In genomic region chr17:78428842-78429617, GRCh38 we compare ENCODE assay signal across 15 cellular contexts. TPM values are rescaled to one million over a fixed set of nuclear protein-coding genes. Genes with fewer than 3 reads are reported as not detected.
DNase-seq lines count a peak whose midpoint lies in the region; ATAC-seq, FAIRE-seq and TF ChIP-seq lines count a peak whose summit lies in the region.
"Had no signal": no experiment of that assay in that cellular context is flagged by ENCODE, and none has a peak within 500 bp of the region (broad histone marks: within the 10 kb centered on the region; RNA-seq: fewer than 3 reads in every experiment).

No MANE protein-coding gene starts in this region.

- no peaks in the 10 kb centered on the region for H3K79me1 ChIP-seq in H1 (ENCODE audit: low read depth, low read length)

- H4K20me1 ChIP-seq in GM23338 (replicated peaks; ENCODE audit: insufficient read depth) (peaks cover 3% of the 10 kb centered on the region; the same call in 1 of the 2 replicates), H1 (replicated peaks in 1 of 2; ENCODE audit: control insufficient read depth in 1 of 2, insufficient read depth in 2 of 2, low read length in 2 of 2) (peaks cover 0 to 2% of the 10 kb centered on the region in 2 experiments), neural progenitor cell (ENCODE audit: low read depth) (no peaks in the 10 kb centered on the region)

- intact Hi-C loops in lower leg skin (cut with DNase I; ENCODE audit: low total_unique reads), result no loop called here

- no peak overlapping the region for H3K9ac ChIP-seq in H1 (replicated peaks in 1 of 4; ENCODE audit: extremely low read depth in 1 of 4, low read depth in 3 of 4, low read length in 3 of 4)
- H3K9ac ChIP-seq in neural progenitor cell, result no peak overlapping the region

- H3K27me3 Mint-ChIP-seq in GM23338 (ENCODE audit: insufficient read depth, low read depth, poor library complexity) (peaks cover 19% of the 10 kb centered on the region), neural progenitor cell (ENCODE audit: insufficient read depth, low read depth) (peaks cover 9% of the 10 kb centered on the region)
- H3K27me3 Mint-ChIP-seq: B cell; CD4-positive, alpha-beta memory T cell had no signal

- H3K4me3 Mint-ChIP-seq in GM23338 (no peak overlapping the region), neural progenitor cell (no peak overlapping the region)
- H3K4me3 Mint-ChIP-seq: B cell; CD4-positive, alpha-beta memory T cell had no signal

- TF ChIP-seq POLR2A in H1 (IDR thresholded peaks at IDR 0.05; ENCODE audit: control extremely low read depth in 1 of 2, low read depth in 2 of 2, low read length in 2 of 2) (no peak), lower leg skin (IDR thresholded peaks at IDR 0.05) (no peak)

- no peaks in the 10 kb centered on the region; the same call in 1 of the 2 replicates for H3K23me2 ChIP-seq in H1 (ENCODE audit: low read depth, low read length)

- no peak overlapping the region for H3K18ac ChIP-seq in H1 (ENCODE audit: extremely low read depth, low read length)

- no peak overlapping the region for H2BK20ac ChIP-seq in H1 (ENCODE audit: low read length)

- H3F3A ChIP-seq in GM23338 (replicated peaks; ENCODE audit: low read depth) (0 out of 2 replicates have a peak, but pooled peaks cover 8% of the 10 kb centered on the region), neural progenitor cell (ENCODE audit: low read depth) (peaks cover 12% of the 10 kb centered on the region)

- 94% methylated on average over 24 of the region's 24 CpGs; no CpG with 5 or more reads in 1 of the 2 experiments for WGBS in H1 (ENCODE audit: extremely low coverage in 1 of 2, insufficient coverage in 1 of 2, insufficient read length in 1 of 2, insufficient replicate concordance in 2 of 2, low coverage in 1 of 2, low lambda C conversion rate in 2 of 2, missing lambda C conversion rate in 1 of 2), 2 experiments
- WGBS in lower leg skin, 2 donors, result 79 to 82% methylated on average over 24 of the region's 24 CpGs

- no peak overlapping the region for H2AK5ac ChIP-seq in H1 (ENCODE audit: low read depth, low read length)

- 0 out of 2 replicates have a peak overlapping the region, but pooled peaks have one; percentile 18 for H3K27ac Mint-ChIP-seq in GM23338
- H3K27ac Mint-ChIP-seq in neural progenitor cell, result peak overlapping the region; percentile 54
- H3K27ac Mint-ChIP-seq: B cell had no signal

- no peak overlapping the region for H3K14ac ChIP-seq in H1 (ENCODE audit: insufficient read length)

- H3K4me1 Mint-ChIP-seq in GM23338 (peaks cover 25% of the 10 kb centered on the region), neural progenitor cell (peaks cover 10% of the 10 kb centered on the region)
- H3K4me1 Mint-ChIP-seq: B cell; CD4-positive, alpha-beta memory T cell had no signal

- H3K9me3 Mint-ChIP-seq in GM23338 (no peaks in the 10 kb centered on the region), neural progenitor cell (no peaks in the 10 kb centered on the region)
- H3K9me3 Mint-ChIP-seq: CD4-positive, alpha-beta memory T cell had no signal

- TF ChIP-seq RAD21 in H1 (IDR thresholded peaks at IDR 0.05 in 1 of 2, conservative IDR thresholded peaks at IDR 0.05 in 1 of 2; ENCODE audit: low read depth in 2 of 2, low read length in 2 of 2), result no peak

- H3K4me2 ChIP-seq in GM23338, result no peak overlapping the region
- H3K4me2 ChIP-seq in H1 (ENCODE audit: insufficient read depth in 1 of 2, low read depth in 2 of 2, low read length in 2 of 2), result no peak overlapping the region
- no peak overlapping the region for H3K4me2 ChIP-seq in neural progenitor cell

- H3K36me3 ChIP-seq in GM23338 (ENCODE audit: insufficient read depth), result no peaks in the 10 kb centered on the region; the same call in 1 of the 2 replicates
- H3K36me3 ChIP-seq in H1 (ENCODE audit: control insufficient read depth in 2 of 4, insufficient read depth in 4 of 4, low read length in 3 of 4), result peaks cover 9 to 18% (median 13%) of the 10 kb centered on the region in 4 experiments; a peak in 5 of 8 replicates
- H3K36me3 ChIP-seq in neural progenitor cell, result no peaks in the 10 kb centered on the region

- no peak overlapping the region for H2BK5ac ChIP-seq in H1 (ENCODE audit: low read depth, low read length)

- no peak overlapping the region for H2BK15ac ChIP-seq in H1 (ENCODE audit: low read length)

- H3K4me3 ChIP-seq in GM23338, result no peak overlapping the region
- no peak overlapping the region for H3K4me3 ChIP-seq in LNCaP clone FGC (ENCODE audit: low read depth, low read length)
- H3K4me3 ChIP-seq in H1 (ENCODE audit: extremely low read depth in 1 of 4, insufficient read depth in 2 of 4, low read depth in 3 of 4, low read length in 4 of 4), result no peak overlapping the region
- H3K4me3 ChIP-seq in neural progenitor cell, result no peak overlapping the region
- no peak overlapping the region for H3K4me3 ChIP-seq in lower leg skin (ENCODE audit: low read depth, poor library complexity, severe bottlenecking)

- H3K27ac ChIP-seq in GM23338 (ENCODE audit: low read depth) (no peak overlapping the region), H1 (ENCODE audit: low read depth, low read length) (no peak overlapping the region), neural progenitor cell (no peak overlapping the region)

- no peak overlapping the region for H3K56ac ChIP-seq in H1 (replicated peaks; ENCODE audit: insufficient read length, low read depth, low read length)

- H3K79me2 ChIP-seq in GM23338 (replicated peaks; ENCODE audit: insufficient read depth) (no peaks in the 10 kb centered on the region), H1 (ENCODE audit: control insufficient read depth in 1 of 2, insufficient read depth in 2 of 2, low read length in 2 of 2) (no peaks in the 10 kb centered on the region), neural progenitor cell (ENCODE audit: low read depth) (no peaks in the 10 kb centered on the region)

- POLR2A ChIA-PET in H1 (lab: Charles Lee; ENCODE audit: partially characterized antibody), result interaction anchor here (0.6 to 1.6 kb wide), 3 partner anchors 14 to 203 kb away, joined by 3 to 4 read pairs (median 4); no protein-coding TSS in a partner anchor

- no peak overlapping the region for H2BK12ac ChIP-seq in H1 (ENCODE audit: low read depth, low read length)

- H3K23ac ChIP-seq in H1 (ENCODE audit: insufficient read length), result no peak overlapping the region

- FAIRE-seq in H1 (lab: Jason Lieb, UNC), result no peak

- no peaks in the 10 kb centered on the region for H3K9me2 ChIP-seq in GM23338 (ENCODE audit: insufficient read depth)

- H3K36me3 Mint-ChIP-seq in GM23338 (ENCODE audit: low read depth), result peaks cover 32% of the 10 kb centered on the region
- H3K36me3 Mint-ChIP-seq in neural progenitor cell, result peaks cover 18% of the 10 kb centered on the region

- H4K8ac ChIP-seq in H1 (ENCODE audit: extremely low read depth, insufficient read depth, low read length), result no peak overlapping the region

- no peak overlapping the region for H3K4ac ChIP-seq in H1 (replicated peaks; ENCODE audit: insufficient read length, low read depth, low read length)

- H2BK120ac ChIP-seq in H1 (replicated peaks; ENCODE audit: low read depth, low read length), result no peak overlapping the region

- no peaks in the 10 kb centered on the region for H3K9me3 ChIP-seq in H1 (ENCODE audit: insufficient read depth in 2 of 2, low read depth in 1 of 2, low read length in 1 of 2)
- no peaks in the 10 kb centered on the region for H3K9me3 ChIP-seq in neural progenitor cell (ENCODE audit: low read depth)

- CTCF ChIA-PET in H1 (lab: Charles Lee; ENCODE audit: partially characterized antibody), result interaction anchor here (0.7 to 13.7 kb wide), 7 partner anchors 10 to 176 kb away, joined by 3 to 257 read pairs (median 4); partner anchors contain the start of gene SOCS3

- no peak for TF ChIP-seq EP300 in H1 (IDR thresholded peaks at IDR 0.05; ENCODE audit: borderline replicate concordance in 1 of 2, low read depth in 2 of 2, low read length in 2 of 2)

- ATAC-seq in GM23338 (peak; percentile 8; the same call in 2 of the 3 replicates), HG02571 (IDR thresholded peaks at IDR 0.05; ENCODE audit: unreplicated experiment) (no peak)
- ATAC-seq: PC-3 had no signal

- H2AFZ ChIP-seq in GM23338 (no peak overlapping the region), H1 (ENCODE audit: low read length) (no peak overlapping the region), neural progenitor cell (replicated peaks) (no peak overlapping the region)

- no peak for DNase-seq in GM23338 (ENCODE audit: low spot score)
- DNase-seq in LNCaP clone FGC (ENCODE audit: low read depth), result peak; percentile 15
- no peak for DNase-seq in H1 (ENCODE audit: low read depth in 1 of 2, low spot score in 2 of 2)
- DNase-seq in neural progenitor cell (ENCODE audit: low spot score), result no peak
- DNase-seq in NCI-H128 (lab: John Stamatoyannopoulos, UW; ENCODE audit: unreplicated experiment), result no peak
- DNase-seq in lower leg skin (ENCODE audit: low spot score in 2 of 2), result no peak
- no peak for DNase-seq in medulla oblongata (ENCODE audit: extremely low spot score)
- DNase-seq: CD4-positive, alpha-beta memory T cell; GF-D8; NCI-H1092; NCI-H1694; NCI-H446; PC-3 had no signal

- H3K27me3 ChIP-seq in GM23338 (ENCODE audit: insufficient read depth) (no peaks in the 10 kb centered on the region), H1 (replicated peaks in 1 of 4; ENCODE audit: control insufficient read depth in 3 of 4, extremely low read depth in 1 of 4, insufficient read depth in 3 of 4, low read length in 3 of 4) (no peaks in the 10 kb centered on the region), neural progenitor cell (no peaks in the 10 kb centered on the region)

- H3K4me1 ChIP-seq in GM23338 (ENCODE audit: insufficient read depth) (peaks cover 6% of the 10 kb centered on the region; the same call in 1 of the 2 replicates), H1 (replicated peaks in 1 of 4; ENCODE audit: control insufficient read depth in 3 of 4, insufficient read depth in 4 of 4, low read length in 3 of 4) (peaks cover 0 to 20% (median 11%) of the 10 kb centered on the region in 4 experiments; a peak in 6 of 7 replicates), neural progenitor cell (no peaks in the 10 kb centered on the region)

- no peak overlapping the region for H4K5ac ChIP-seq in H1 (ENCODE audit: insufficient read length, low read depth, low read length)

- no peak overlapping the region for H4K91ac ChIP-seq in H1 (replicated peaks; ENCODE audit: insufficient read length, low read length)

- TF ChIP-seq CTCF in GM23338 (conservative IDR thresholded peaks at IDR 0.05; ENCODE audit: low read depth in 2 of 2) (no peak), LNCaP clone FGC (IDR thresholded peaks at IDR 0.05; ENCODE audit: control insufficient read depth, extremely low read depth, insufficient read depth) (no peak), H1 (IDR thresholded peaks at IDR 0.05; ENCODE audit: control extremely low read depth in 1 of 3, insufficient read depth in 1 of 3, low read depth in 1 of 3, low read length in 3 of 3) (no peak), neural progenitor cell (IDR thresholded peaks at IDR 0.05) (no peak), lower leg skin (IDR thresholded peaks at IDR 0.05) (no peak)

RNA-seq across cellular contexts. Expression of gene PGS1, which starts 50.6 kb away (rescaled TPM):
- 65.8 and 67.1 TPM in 2 replicates for total RNA-seq in GM23338 (2014; rRNA removed; shearing (Covaris generic))
- polyA plus RNA-seq in GM23338 (2016; fragmentation: Nextera tagmentation; extraction: Ambion mirVana) (42.5 and 43.9 TPM in 2 replicates), H1 (2011; rRNA removed) (46.7 and 69.3 TPM in 2 replicates)
- total RNA-seq in H1 (2021; fragmentation: NEBNext Ultra II Directional; extraction: Animal tissue kit (Norgen Biotek cat#: 25700)), result 56.7 and 60.0 TPM in 2 replicates
- 69.5 TPM for polyA plus RNA-seq in H1 (2011; cell fraction: cytosol; rRNA removed)
- polyA plus RNA-seq in H1 (2011; cell fraction: nucleus; rRNA removed), result 180 TPM
- polyA plus RNA-seq in H1 (2012, experiment 1 of 2), result 38.8 to 53.2 TPM (median 48.6 TPM) in 4 replicates
- polyA plus RNA-seq in H1 (2012, experiment 2 of 2), result 42.4 TPM
- 34.5 TPM for polyA plus RNA-seq in H1 (2013, experiment 1 of 2)
- polyA plus RNA-seq in H1 (2013, experiment 2 of 2), result 33.4 TPM
- polyA minus RNA-seq in H1 (2011; rRNA and poly(A)+ RNA removed), result 49.7 and 65.7 TPM in 2 replicates
- 37.5 TPM for polyA minus RNA-seq in H1 (2011; cell fraction: cytosol; rRNA and poly(A)+ RNA removed)
- 62.2 TPM for polyA minus RNA-seq in H1 (2011; cell fraction: nucleus; rRNA and poly(A)+ RNA removed)
- total RNA-seq in neural progenitor cell (ENCODE audit: low replicate concordance) (45.2 and 65.7 TPM in 2 replicates), lower leg skin (10 to 100 TPM; 30.4 to 40.3 (median 39.9) TPM)
